ENCODE assay signal across 9 cellular contexts in the genomic region with DNA sequence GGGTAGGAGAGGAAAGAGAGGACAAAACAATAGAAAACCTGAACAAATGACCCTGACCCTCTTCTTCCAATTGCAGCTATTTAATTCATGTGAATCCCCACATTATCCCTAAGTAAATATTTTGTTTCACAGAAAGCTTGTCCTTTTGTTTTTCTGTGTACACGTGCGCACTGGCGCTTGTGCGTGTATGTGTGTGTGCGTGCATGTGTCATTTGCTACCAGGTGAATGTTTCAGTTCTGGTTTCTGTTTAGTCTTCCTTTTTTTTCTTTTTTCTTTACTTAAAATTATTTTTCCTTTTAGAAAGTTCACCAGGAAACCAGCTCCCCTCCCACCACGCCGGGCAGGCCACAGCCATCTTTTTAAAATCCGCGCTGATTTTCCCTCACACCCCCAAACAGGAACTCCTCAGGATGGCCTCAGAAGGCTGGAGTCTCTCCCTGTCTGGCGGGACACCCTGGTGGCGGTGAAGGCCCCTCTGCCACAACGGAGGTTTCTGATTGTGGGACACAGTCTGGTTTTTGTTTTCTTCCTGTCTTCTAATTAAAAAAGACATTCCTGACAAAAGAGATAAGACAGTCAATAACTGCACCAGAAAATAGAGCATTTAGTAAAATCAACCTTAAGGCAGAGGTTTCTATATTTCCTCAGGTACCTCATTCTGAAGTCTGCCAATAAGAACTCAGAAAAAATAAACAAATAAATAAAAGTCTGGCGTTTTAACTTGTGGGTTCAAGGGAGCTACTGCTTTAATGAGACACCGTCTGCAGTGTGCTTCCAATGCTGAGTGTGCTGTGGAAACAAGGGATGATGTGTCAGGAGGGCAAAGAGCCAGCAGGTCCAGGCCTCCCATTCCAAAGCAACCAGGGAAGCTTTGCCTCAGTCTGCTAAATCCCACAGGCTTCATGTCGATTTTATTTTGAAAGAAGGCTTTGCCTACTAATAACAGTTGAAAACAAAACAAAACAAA. TPM values are rescaled to one million over a fixed set of nuclear protein-coding genes. Genes with fewer than 3 reads are reported as not detected.
DNase-seq lines count a peak whose midpoint lies in the region; ATAC-seq, FAIRE-seq and TF ChIP-seq lines count a peak whose summit lies in the region.
"Had no signal": no experiment of that assay in that cellular context is flagged by ENCODE, and none has a peak within 500 bp of the region (broad histone marks: within the 10 kb centered on the region; RNA-seq: fewer than 3 reads in every experiment).

No MANE protein-coding gene starts in this region.

- H3K36me3 ChIP-seq in bronchial epithelial cell (ENCODE audit: control insufficient read depth, insufficient read depth, low read length) (peaks cover 9% of the 10 kb centered on the region), colonic mucosa (no peaks in the 10 kb centered on the region)

- FAIRE-seq in GM19239 (lab: Jason Lieb, UNC) (peak; percentile 95), bronchial epithelial cell (lab: Jason Lieb, UNC) (no peak)
- FAIRE-seq: RCC 7860 had no signal

- no peaks in the 10 kb centered on the region for H3K9me3 ChIP-seq in colonic mucosa

- no peak overlapping the region for H3K4me3 ChIP-seq in bronchial epithelial cell (ENCODE audit: low read depth, low read length)
- H3K4me3 ChIP-seq in colonic mucosa, result no peak overlapping the region

- H3K27me3 ChIP-seq in bronchial epithelial cell (ENCODE audit: control insufficient read depth, insufficient read depth, low read length), result no peaks in the 10 kb centered on the region
- no peaks in the 10 kb centered on the region for H3K27me3 ChIP-seq in colonic mucosa

- H3K9ac ChIP-seq in colonic mucosa (ENCODE audit: low read depth in 2 of 2, low read length in 2 of 2), result no peak overlapping the region

- intact Hi-C loops in colonic mucosa (cut with DNase I), result no loop called here

- H3K4me1 ChIP-seq in colonic mucosa, result no peaks in the 10 kb centered on the region

- DNase-seq in AG20443 (ENCODE audit: low spot score), result peak; percentile 92
- DNase-seq in GM19239 (ENCODE audit: insufficient read length, low spot score), result peak; percentile 35
- DNase-seq in bronchial epithelial cell (ENCODE audit: low read depth), result peak; percentile 54
- DNase-seq in NCI-H446 treated with DMSO at 0.1 percent for 48 hours (lab: John Stamatoyannopoulos, UW), result no peak
- no peak for DNase-seq in NCI-H226
- DNase-seq in colonic mucosa, result no peak
- no peak for DNase-seq in NCI-H187 (lab: John Stamatoyannopoulos, UW)

- H3K27ac ChIP-seq in colonic mucosa, result no peak overlapping the region

- ATAC-seq in HG03432 (IDR thresholded peaks at IDR 0.05; ENCODE audit: unreplicated experiment), result peak; percentile 65

- TF ChIP-seq CTCF in bronchial epithelial cell (IDR thresholded peaks at IDR 0.05; ENCODE audit: insufficient read depth, low read length, severe bottlenecking) (no peak), colonic mucosa (IDR thresholded peaks at IDR 0.05) (no peak)

RNA-seq across cellular contexts. Expression of gene IRF5, which starts 17.4 kb away (rescaled TPM):
- total RNA-seq in bronchial epithelial cell (6.8 and 7.7 TPM in 2 replicates), colonic mucosa (1 to 10 TPM; 5.0 to 9.7 TPM)

RNA-seq across cellular contexts. Expression of gene KCP, which starts 44.6 kb away (rescaled TPM):
- total RNA-seq in bronchial epithelial cell, result 0.53 and 1.3 TPM in 2 replicates
- total RNA-seq in colonic mucosa, result 1 to 10 TPM in 1 of 2 donors, under 1 TPM in 1; 0.64 to 1.1 TPM

Comparison
In these comparisons a context has a peak if more than half of its experiments do, and no peak if none do; other contexts are left out.
1. DNase-seq: peak in AG20443 (single experiment), GM19239 (single experiment) and bronchial epithelial cell (single experiment); none in NCI-H446 treated with DMSO at 0.1 percent for 48 hours (single experiment), NCI-H226 (single experiment), colonic mucosa (single experiment) and NCI-H187 (0 of 2).